In the genomic region with DNA sequence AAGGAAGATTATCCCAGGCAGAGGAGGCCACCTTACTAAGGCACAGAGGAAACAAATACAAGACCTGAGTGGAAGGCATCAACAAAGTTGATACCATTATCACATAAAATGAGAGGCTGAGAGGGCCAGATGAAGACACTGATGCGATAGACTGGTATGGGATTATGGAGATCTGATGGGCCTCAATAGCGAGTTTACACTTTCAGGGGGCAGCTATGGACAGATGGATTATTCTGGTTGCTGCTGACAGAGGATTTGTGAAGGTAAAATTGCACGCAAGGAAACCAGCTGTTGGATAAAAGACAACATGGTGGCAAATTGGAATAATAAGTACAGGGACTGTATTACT, we compare ENCODE assay signal across 10 cellular contexts.
DNase-seq lines count a peak whose midpoint lies in the region; ATAC-seq and TF ChIP-seq lines count a peak whose summit lies in the region.
"Had no signal": no experiment of that assay in that cellular context is flagged by ENCODE, and none has a peak within 500 bp of the region (broad histone marks: within the 10 kb centered on the region; RNA-seq: fewer than 3 reads in every experiment).

No MANE protein-coding gene starts in this region.

- H2BK5ac ChIP-seq in mesendoderm (ENCODE audit: low read length) = no peak overlapping the region

- H3K18ac ChIP-seq in mesendoderm (ENCODE audit: low read length) = no peak overlapping the region

- no peak overlapping the region for H3K4me3 ChIP-seq in mesendoderm (ENCODE audit: low read length)
- H3K4me3 ChIP-seq in stomach = peak overlapping the region in 1 of 4 donors; percentile 20

- H3K27ac ChIP-seq in mesendoderm (ENCODE audit: low read depth, low read length) (no peak overlapping the region), stomach (peak overlapping the region in 1 of 5 donors; percentile 1)

- H3K56ac ChIP-seq in mesendoderm (ENCODE audit: low read length) = no peak overlapping the region

- H3K4me1 ChIP-seq in mesendoderm (ENCODE audit: control insufficient read depth, low read depth, low read length) (no peaks in the 10 kb centered on the region), stomach (peaks cover 0 to 13% (median 5%) of the 10 kb centered on the region in 4 donors)
- H3K4me1 ChIP-seq: BE2C had no signal

- no peak overlapping the region for H3K4ac ChIP-seq in mesendoderm (ENCODE audit: low read depth, low read length)

- DNase-seq in stimulated activated naive CD8-positive, alpha-beta T cell treated with anti-CD3 and anti-CD28 coated beads, Interleukin-15, Interleukin-2, amounts not matched to agents 100 U/mL and 50 U/mL, for 24 hours = no peak
- DNase-seq in activated CD8-positive, alpha-beta T cell treated with anti-CD3 and anti-CD28 coated beads, Interleukin-2, amount 10 ng/mL, durations not matched to agents 7 days and 5 days = no peak
- DNase-seq in mesendoderm = no peak
- DNase-seq in stomach = no peak
- DNase-seq in SHP77 (lab: John Stamatoyannopoulos, UW) = no peak
- no peak for DNase-seq in amygdala (lab: John Stamatoyannopoulos, UW)
- no peak for DNase-seq in medulla oblongata (ENCODE audit: extremely low spot score)

- H3K4me1 Mint-ChIP-seq in stimulated activated naive CD8-positive, alpha-beta T cell treated with anti-CD3 and anti-CD28 coated beads, Interleukin-15, Interleukin-2, amounts not matched to agents 100 ng/mL and 50 ng/mL, for 24 hours (ENCODE audit: low read depth) = peaks cover 21% of the 10 kb centered on the region
- peaks cover 2% of the 10 kb centered on the region for H3K4me1 Mint-ChIP-seq in activated CD8-positive, alpha-beta T cell treated with anti-CD3 and anti-CD28 coated beads, Interleukin-2, amount 10 ng/mL, durations not matched to agents 7 days and 5 days (ENCODE audit: low read depth)

- no CpG with 5 or more reads among the region's 3 CpGs for WGBS in mesendoderm (ENCODE audit: extremely low coverage, insufficient coverage, low lambda C conversion rate)
- WGBS in stomach, 5 donors = 82 to 95% (median 92%) methylated on average over 3 of the region's 3 CpGs

- TF ChIP-seq EP300 in stomach (IDR thresholded peaks at IDR 0.05) = no peak

- no peak overlapping the region for H4K5ac ChIP-seq in mesendoderm (ENCODE audit: low read length)

- peak overlapping the region; percentile 17 for H3K27ac Mint-ChIP-seq in stimulated activated naive CD8-positive, alpha-beta T cell treated with anti-CD3 and anti-CD28 coated beads, Interleukin-15, Interleukin-2, amounts not matched to agents 100 ng/mL and 50 ng/mL, for 24 hours
- peak overlapping the region; percentile 22 for H3K27ac Mint-ChIP-seq in activated CD8-positive, alpha-beta T cell treated with anti-CD3 and anti-CD28 coated beads, Interleukin-2, amount 10 ng/mL, durations not matched to agents 7 days and 5 days

- H3K36me3 ChIP-seq in mesendoderm (ENCODE audit: control insufficient read depth, insufficient read depth, low read length) (no peaks in the 10 kb centered on the region), stomach (no peaks in the 10 kb centered on the region)
- H3K36me3 ChIP-seq: BE2C, heart left ventricle had no signal

- peak overlapping the region; percentile 65 for H2BK15ac ChIP-seq in mesendoderm (replicated peaks; ENCODE audit: low read depth)

- TF ChIP-seq POLR2A in stomach (IDR thresholded peaks at IDR 0.05) = no peak

- H3K36me3 Mint-ChIP-seq in stimulated activated naive CD8-positive, alpha-beta T cell treated with anti-CD3 and anti-CD28 coated beads, Interleukin-15, Interleukin-2, amounts not matched to agents 100 ng/mL and 50 ng/mL, for 24 hours (ENCODE audit: low read depth) = no peaks in the 10 kb centered on the region
- H3K36me3 Mint-ChIP-seq in activated CD8-positive, alpha-beta T cell treated with anti-CD3 and anti-CD28 coated beads, Interleukin-2, amount 10 ng/mL, durations not matched to agents 7 days and 5 days (ENCODE audit: low read depth) = peaks cover 4% of the 10 kb centered on the region

- no peak overlapping the region for H3K23ac ChIP-seq in mesendoderm (ENCODE audit: low read length)

- CTCF ChIA-PET in activated CD8-positive, alpha-beta T cell treated with anti-CD3 and anti-CD28 coated beads, Interleukin-2, amount 10 ng/mL, durations not matched to agents 7 days and 5 days (lab: Charles Lee) = interaction anchor here (0.7 to 2.3 kb wide), 21 partner anchors 13 to 400 kb away, joined by 3 to 17 read pairs (median 3); no protein-coding TSS in a partner anchor

- TF ChIP-seq CTCF in stomach (IDR thresholded peaks at IDR 0.05) = no peak

- H3K9ac ChIP-seq in mesendoderm (ENCODE audit: low read length) = no peak overlapping the region

- H2AK5ac ChIP-seq in mesendoderm (ENCODE audit: low read length) = no peak overlapping the region

- intact Hi-C loops in stomach (cut with DNase I; ENCODE audit: low total_unique reads) = no loop called here

- H3K9me3 ChIP-seq in stomach = peaks cover 0 to 9% (median 5%) of the 10 kb centered on the region in 4 donors
- H3K9me3 ChIP-seq: BE2C had no signal

- H3K79me1 ChIP-seq in mesendoderm (ENCODE audit: low read length) = no peaks in the 10 kb centered on the region

- peak overlapping the region; percentile 40 for H3K4me3 Mint-ChIP-seq in stimulated activated naive CD8-positive, alpha-beta T cell treated with anti-CD3 and anti-CD28 coated beads, Interleukin-15, Interleukin-2, amounts not matched to agents 100 ng/mL and 50 ng/mL, for 24 hours
- H3K4me3 Mint-ChIP-seq in activated CD8-positive, alpha-beta T cell treated with anti-CD3 and anti-CD28 coated beads, Interleukin-2, amount 10 ng/mL, durations not matched to agents 7 days and 5 days = no peak overlapping the region

- no peak overlapping the region for H3K4me2 ChIP-seq in mesendoderm (ENCODE audit: low read length)

- no peaks in the 10 kb centered on the region for H3K27me3 Mint-ChIP-seq in stimulated activated naive CD8-positive, alpha-beta T cell treated with anti-CD3 and anti-CD28 coated beads, Interleukin-15, Interleukin-2, amounts not matched to agents 100 ng/mL and 50 ng/mL, for 24 hours
- peaks cover 15% of the 10 kb centered on the region for H3K27me3 Mint-ChIP-seq in activated CD8-positive, alpha-beta T cell treated with anti-CD3 and anti-CD28 coated beads, Interleukin-2, amount 10 ng/mL, durations not matched to agents 7 days and 5 days (ENCODE audit: low read depth)

- no peak for ATAC-seq in stimulated activated naive CD8-positive, alpha-beta T cell treated with anti-CD3 and anti-CD28 coated beads, Interleukin-15, Interleukin-2, amounts not matched to agents 100 U/mL and 50 U/mL, for 24 hours
- peak; percentile 2 for ATAC-seq in activated CD8-positive, alpha-beta T cell treated with anti-CD3 and anti-CD28 coated beads, Interleukin-2, amount 10 ng/mL, durations not matched to agents 7 days and 5 days

- no peaks in the 10 kb centered on the region for H3K27me3 ChIP-seq in mesendoderm (ENCODE audit: insufficient read depth, low read length, poor library complexity)
- H3K27me3 ChIP-seq in stomach = no peaks in the 10 kb centered on the region
- H3K27me3 ChIP-seq: BE2C, heart left ventricle had no signal

- no peaks in the 10 kb centered on the region for H3K79me2 ChIP-seq in mesendoderm (ENCODE audit: control insufficient read depth, insufficient read depth, low read length)

- POLR2A ChIA-PET in activated CD8-positive, alpha-beta T cell treated with anti-CD3 and anti-CD28 coated beads, Interleukin-2, amount 10 ng/mL, durations not matched to agents 7 days and 5 days (lab: Charles Lee) = no interaction called here

- H2BK120ac ChIP-seq in mesendoderm (ENCODE audit: low read depth, low read length) = no peak overlapping the region

- no peak overlapping the region for H4K8ac ChIP-seq in mesendoderm (ENCODE audit: low read depth, low read length)

- H3K9me3 Mint-ChIP-seq in stimulated activated naive CD8-positive, alpha-beta T cell treated with anti-CD3 and anti-CD28 coated beads, Interleukin-15, Interleukin-2, amounts not matched to agents 100 ng/mL and 50 ng/mL, for 24 hours = no peaks in the 10 kb centered on the region
- H3K9me3 Mint-ChIP-seq in activated CD8-positive, alpha-beta T cell treated with anti-CD3 and anti-CD28 coated beads, Interleukin-2, amount 10 ng/mL, durations not matched to agents 7 days and 5 days (ENCODE audit: insufficient read depth) = no peaks in the 10 kb centered on the region
